Comparison of ENCODE assay signal across 8 cellular contexts in genomic region chr17:42676424-42677011, GRCh38. TPM values are rescaled to one million over a fixed set of nuclear protein-coding genes. Genes with fewer than 3 reads are reported as not detected.
DNase-seq lines count a peak whose midpoint lies in the region; ATAC-seq and TF ChIP-seq lines count a peak whose summit lies in the region.

Gene PLEKHH3, minus strand, starts transcription at chr17:42676994. Its CDS starts 431 bp downstream, at chr17:42676563.

- DNase-seq in RPMI7951 (ENCODE audit: low read depth): no peak
- no peak for DNase-seq in effector memory CD8-positive, alpha-beta T cell
- DNase-seq in iPS-NIHi7 (ENCODE audit: extremely low spot score): no peak

- H3K9ac ChIP-seq in muscle layer of colon (ENCODE audit: low read length): peak within 1 kb of the TSS; percentile 92

- H3K27me3 ChIP-seq in muscle layer of colon (ENCODE audit: control insufficient read depth in 1 of 2, insufficient read depth in 2 of 2, low read length in 2 of 2): no peaks in the 10 kb centered on the region

- H3K27ac ChIP-seq in 22Rv1 (peak within 1 kb of the TSS; percentile 99), muscle layer of colon (ENCODE audit: low read depth, low read length) (peak within 1 kb of the TSS; percentile 99)

- no peaks in the 10 kb centered on the region for H3K9me3 ChIP-seq in muscle layer of colon (ENCODE audit: low read length)

- peak within 1 kb of the TSS; percentile 96 to 97 for H3K4me3 ChIP-seq in muscle layer of colon (ENCODE audit: low read depth in 1 of 2, low read length in 2 of 2)

- peaks cover 28 to 69% of the 10 kb centered on the region in 2 donors for H3K27me3 Mint-ChIP-seq in effector memory CD8-positive, alpha-beta T cell

- ATAC-seq in GM21528 (IDR thresholded peaks at IDR 0.05; ENCODE audit: low FRiP score, unreplicated experiment) (peak; percentile 1), GM21367 (IDR thresholded peaks at IDR 0.05; ENCODE audit: unreplicated experiment) (no peak), GM19328 (IDR thresholded peaks at IDR 0.05; ENCODE audit: unreplicated experiment) (no peak)
- ATAC-seq in effector memory CD8-positive, alpha-beta T cell (replicated peaks): no peak

- TF ChIP-seq CTCF in 22Rv1 (IDR thresholded peaks at IDR 0.05): peak; percentile 26; the same call in 1 of the 2 replicates

- H3K9me3 Mint-ChIP-seq in effector memory CD8-positive, alpha-beta T cell: no peaks in the 10 kb centered on the region

- peaks cover 43% of the 10 kb centered on the region for H3K4me1 ChIP-seq in muscle layer of colon (ENCODE audit: insufficient read depth, low read length)

- peak within 1 kb of the TSS; percentile 27 to 28 for H3K27ac Mint-ChIP-seq in effector memory CD8-positive, alpha-beta T cell

- peaks cover 36 to 37% of the 10 kb centered on the region in 2 donors for H3K4me1 Mint-ChIP-seq in effector memory CD8-positive, alpha-beta T cell (ENCODE audit: low read depth in 2 of 2)

- H3K36me3 Mint-ChIP-seq in effector memory CD8-positive, alpha-beta T cell (ENCODE audit: insufficient read depth): peaks cover 11% of the 10 kb centered on the region

- H3K36me3 ChIP-seq in muscle layer of colon (ENCODE audit: insufficient read depth, low read length): peaks cover 20% of the 10 kb centered on the region

- peak within 1 kb of the TSS; percentile 81 to 83 for H3K4me3 Mint-ChIP-seq in effector memory CD8-positive, alpha-beta T cell

RNA-seq across cellular contexts. Expression of gene PLEKHH3, which starts in this region (rescaled TPM):
- total RNA-seq in RPMI7951 (2014; rRNA removed; shearing (Covaris generic)): 9.9 and 12.5 TPM in 2 replicates
